Comparison of ENCODE assay signal across 8 cellular contexts in genomic region chr2:181892795-181893435, GRCh38. TPM values are rescaled to one million over a fixed set of nuclear protein-coding genes. Genes with fewer than 3 reads are reported as not detected.
DNase-seq lines count a peak whose midpoint lies in the region; ATAC-seq and TF ChIP-seq lines count a peak whose summit lies in the region.

No MANE protein-coding gene starts in this region.

- peak overlapping the region; percentile 80 for H3K4me2 ChIP-seq in MM.1S (ENCODE audit: low read depth, low read length)

- DNase-seq in EH (ENCODE audit: low read depth): peak; percentile 74
- DNase-seq in MM.1S: no peak
- no peak for DNase-seq in colonic mucosa
- DNase-seq in activated CD4-positive, alpha-beta T cell treated with anti-CD3 and anti-CD28 coated beads for 4 hours: no peak

- H3K9me3 ChIP-seq in MM.1S (replicated peaks; ENCODE audit: insufficient read depth, low read length) (no peaks in the 10 kb centered on the region), colonic mucosa (no peaks in the 10 kb centered on the region), muscle layer of duodenum (ENCODE audit: control insufficient read depth in 1 of 2, low read length in 2 of 2) (no peaks in the 10 kb centered on the region)

- peak overlapping the region; percentile 77 for H3K9ac ChIP-seq in MM.1S (ENCODE audit: low read length)
- peak overlapping the region; percentile 97 to 99 for H3K9ac ChIP-seq in colonic mucosa (ENCODE audit: low read depth in 2 of 2, low read length in 2 of 2)

- H3K79me2 ChIP-seq in MM.1S (ENCODE audit: low read length): peaks cover 39% of the 10 kb centered on the region

- ATAC-seq in GM21447 (IDR thresholded peaks at IDR 0.05; ENCODE audit: unreplicated experiment): no peak
- no peak for ATAC-seq in GM19395 (IDR thresholded peaks at IDR 0.05; ENCODE audit: unreplicated experiment)
- no peak for ATAC-seq in GM21528 (IDR thresholded peaks at IDR 0.05; ENCODE audit: low FRiP score, unreplicated experiment)

- H3K27ac ChIP-seq in MM.1S (ENCODE audit: low read length): peak overlapping the region; percentile 69; the same call in 1 of the 2 replicates
- peak overlapping the region; percentile 98 for H3K27ac ChIP-seq in colonic mucosa
- peak overlapping the region; percentile 96 for H3K27ac ChIP-seq in muscle layer of duodenum (ENCODE audit: low read length)

- peaks cover 18% of the 10 kb centered on the region for H3K4me1 ChIP-seq in MM.1S (ENCODE audit: low read length)
- no peaks in the 10 kb centered on the region for H3K4me1 ChIP-seq in colonic mucosa
- H3K4me1 ChIP-seq in muscle layer of duodenum (ENCODE audit: control insufficient read depth in 1 of 2, insufficient read depth in 2 of 2, low read length in 2 of 2): peaks cover 16 to 28% of the 10 kb centered on the region in 2 donors

- peak overlapping the region; percentile 85 for H2AFZ ChIP-seq in MM.1S (ENCODE audit: low read length)

- H3K4me3 ChIP-seq in MM.1S (ENCODE audit: low read length): peak overlapping the region; percentile 90
- peak overlapping the region; percentile 69 for H3K4me3 ChIP-seq in colonic mucosa
- H3K4me3 ChIP-seq in muscle layer of duodenum (ENCODE audit: low read depth in 1 of 2, low read length in 2 of 2): peak overlapping the region; percentile 94 to 97

- no peaks in the 10 kb centered on the region for H3K27me3 ChIP-seq in MM.1S (replicated peaks; ENCODE audit: insufficient read depth, low read length)
- no peaks in the 10 kb centered on the region for H3K27me3 ChIP-seq in colonic mucosa
- H3K27me3 ChIP-seq in muscle layer of duodenum (ENCODE audit: low read depth, low read length): no peaks in the 10 kb centered on the region

- intact Hi-C loops in colonic mucosa (cut with DNase I): no loop called here

- H3K36me3 ChIP-seq in MM.1S (replicated peaks; ENCODE audit: insufficient read depth, low read length) (no peaks in the 10 kb centered on the region; the same call in 1 of the 2 replicates), colonic mucosa (no peaks in the 10 kb centered on the region), muscle layer of duodenum (ENCODE audit: control insufficient read depth in 1 of 2, insufficient read depth in 2 of 2, low read length in 2 of 2) (peaks cover 4 to 6% of the 10 kb centered on the region in 2 donors)

- no peaks in the 10 kb centered on the region for H3K9me2 ChIP-seq in MM.1S (replicated peaks; ENCODE audit: insufficient read depth, low read length)

- H3F3A ChIP-seq in MM.1S (ENCODE audit: insufficient read depth, low read length): 0 out of 2 replicates have a peak, but pooled peaks cover 7% of the 10 kb centered on the region

- TF ChIP-seq CTCF in MM.1S (IDR thresholded peaks at IDR 0.05; ENCODE audit: low read length) (no peak), colonic mucosa (IDR thresholded peaks at IDR 0.05) (no peak)

- H4K20me1 ChIP-seq in MM.1S (ENCODE audit: insufficient read depth, low read length): no peaks in the 10 kb centered on the region

RNA-seq across cellular contexts. Expression of gene ITPRID2, which starts 1.4 kb away (rescaled TPM):
- 100 to 1,000 TPM; 141 to 323 TPM for total RNA-seq in colonic mucosa
